Comparison of ENCODE assay signal across 22 cellular contexts in the genomic region with DNA sequence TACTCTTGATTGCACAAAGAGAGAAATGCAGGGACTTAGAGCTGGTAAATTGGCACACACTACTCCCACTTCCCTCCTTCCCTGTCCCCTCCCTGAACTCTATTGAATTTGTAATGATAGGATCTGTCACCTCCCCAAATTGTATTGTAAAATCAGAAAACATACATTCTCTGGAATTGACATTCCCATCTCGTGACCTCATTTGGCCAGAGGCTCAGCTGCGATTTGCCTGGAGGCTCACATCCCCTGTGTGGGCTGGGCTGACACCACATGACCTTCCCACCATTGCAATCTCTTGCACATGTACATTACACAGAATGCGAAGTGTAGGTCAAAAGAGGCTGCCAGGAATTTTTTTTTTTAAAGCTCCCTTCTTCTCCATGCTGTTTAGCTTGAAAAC.
DNase-seq lines count a peak whose midpoint lies in the region; ATAC-seq and TF ChIP-seq lines count a peak whose summit lies in the region.
"Had no signal": no experiment of that assay in that cellular context is flagged by ENCODE, and none has a peak within 500 bp of the region (broad histone marks: within the 10 kb centered on the region; RNA-seq: fewer than 3 reads in every experiment).

No MANE protein-coding gene starts in this region.

- no peak overlapping the region for H4K5ac ChIP-seq in mesendoderm (ENCODE audit: low read length)

- no peak for ATAC-seq in GM18517 (IDR thresholded peaks at IDR 0.05; ENCODE audit: unreplicated experiment)
- ATAC-seq: left colon; stimulated activated memory B cell treated with anti-CD40 and anti-IgM and Interleukin-4, amounts not matched to agents 10 μg/mL and 1 μg/mL and 100 μg/mL, for 72 hours had no signal

- no peaks in the 10 kb centered on the region for H3K9me3 ChIP-seq in GM23248 (ENCODE audit: low read depth)
- H3K9me3 ChIP-seq: adrenal gland, thoracic aorta had no signal

- H4K20me1 ChIP-seq in GM23248 (ENCODE audit: insufficient read depth): no peaks in the 10 kb centered on the region

- H3K4me3 ChIP-seq in GM23248 (no peak overlapping the region), cardiac fibroblast (replicated peaks in 1 of 2; ENCODE audit: low read depth in 2 of 2, low read length in 2 of 2) (no peak overlapping the region), mesendoderm (ENCODE audit: low read length) (no peak overlapping the region)
- H3K4me3 ChIP-seq: adrenal gland, cardiac muscle cell, dorsolateral prefrontal cortex, thoracic aorta had no signal

- H3K4me2 ChIP-seq in GM23248 (ENCODE audit: unreplicated experiment) (no peak overlapping the region), mesendoderm (ENCODE audit: low read length) (no peak overlapping the region)

- H2AFZ ChIP-seq in GM23248: no peak overlapping the region
- H2AFZ ChIP-seq: parathyroid adenoma had no signal

- no peak overlapping the region for H3K56ac ChIP-seq in mesendoderm (ENCODE audit: low read length)

- no peaks in the 10 kb centered on the region for H3F3A ChIP-seq in GM23248 (ENCODE audit: insufficient read depth)

- no peak overlapping the region for H4K8ac ChIP-seq in mesendoderm (ENCODE audit: low read depth, low read length)

- no peak overlapping the region for H3K27ac ChIP-seq in GM23248
- H3K27ac ChIP-seq in mesendoderm (ENCODE audit: low read depth, low read length): no peak overlapping the region
- H3K27ac ChIP-seq: adrenal gland, cardiac muscle cell, dorsolateral prefrontal cortex, parathyroid adenoma, thoracic aorta had no signal

- H3K79me1 ChIP-seq in mesendoderm (ENCODE audit: low read length): no peaks in the 10 kb centered on the region

- no peak overlapping the region for H2BK120ac ChIP-seq in mesendoderm (ENCODE audit: low read depth, low read length)

- H3K9ac ChIP-seq in GM23248 (no peak overlapping the region), mesendoderm (ENCODE audit: low read length) (no peak overlapping the region)
- H3K9ac ChIP-seq: parathyroid adenoma had no signal

- no peak overlapping the region for H3K23ac ChIP-seq in mesendoderm (ENCODE audit: low read length)

- H3K36me3 ChIP-seq in GM23248 (ENCODE audit: low read depth) (no peaks in the 10 kb centered on the region), mesendoderm (ENCODE audit: control insufficient read depth, insufficient read depth, low read length) (no peaks in the 10 kb centered on the region)
- H3K36me3 ChIP-seq: adrenal gland, cardiac muscle cell, thoracic aorta had no signal

- in situ Hi-C loops in GM23248 (cut with MboI): no loop called here

- H3K18ac ChIP-seq in mesendoderm (ENCODE audit: low read length): no peak overlapping the region

- no peaks in the 10 kb centered on the region for H3K9me2 ChIP-seq in GM23248 (ENCODE audit: insufficient read depth)

- no peak overlapping the region for H2AK5ac ChIP-seq in mesendoderm (ENCODE audit: low read length)

- WGBS in GM23248 (ENCODE audit: low coverage in 1 of 2, low lambda C conversion rate in 2 of 2, missing lambda C conversion rate in 2 of 2), 2 experiments: 60 to 71% methylated on average over 3 of the region's 3 CpGs
- WGBS in mesendoderm (ENCODE audit: extremely low coverage, insufficient coverage, low lambda C conversion rate): no CpG with 5 or more reads among the region's 3 CpGs

- peak; percentile 3 for DNase-seq in GM23248
- DNase-seq in NCI-H2227 treated with DMSO at 0.1 percent for 48 hours (lab: John Stamatoyannopoulos, UW): peak; percentile 75
- peak; percentile 7 to 46 for DNase-seq in cardiac fibroblast (ENCODE audit: low read depth in 2 of 2)
- peak; percentile 23 for DNase-seq in mesendoderm
- no peak for DNase-seq in GF-D8 (lab: John Stamatoyannopoulos, UW)
- DNase-seq in activated CD8-positive, alpha-beta memory T cell treated with anti-CD3 and anti-CD28 coated beads for 24 hours: no peak
- DNase-seq: activated CD4-positive, alpha-beta T cell treated with anti-CD3 and anti-CD28 coated beads, Interleukin-2, amount 50 U/mL, for 1 hour; activated gamma-delta T cell; adrenal gland; CD4-positive, alpha-beta T cell; dorsolateral prefrontal cortex; H9; left colon; NCI-H1105; NCI-H2107; NCI-H526; nephron progenitor cell had no signal

- H3K27me3 ChIP-seq in GM23248 (replicated peaks; ENCODE audit: insufficient read depth) (no peaks in the 10 kb centered on the region), mesendoderm (ENCODE audit: insufficient read depth, low read length, poor library complexity) (no peaks in the 10 kb centered on the region)
- H3K27me3 ChIP-seq: cardiac muscle cell had no signal

- H3K79me2 ChIP-seq in GM23248 (ENCODE audit: insufficient read depth) (no peaks in the 10 kb centered on the region), mesendoderm (ENCODE audit: control insufficient read depth, insufficient read depth, low read length) (no peaks in the 10 kb centered on the region)
- H3K79me2 ChIP-seq: parathyroid adenoma had no signal

- H2BK15ac ChIP-seq in mesendoderm (replicated peaks; ENCODE audit: low read depth): no peak overlapping the region

- no peak overlapping the region for H2BK5ac ChIP-seq in mesendoderm (ENCODE audit: low read length)

- H3K4ac ChIP-seq in mesendoderm (ENCODE audit: low read depth, low read length): no peak overlapping the region

- TF ChIP-seq CTCF in cardiac fibroblast (IDR thresholded peaks at IDR 0.05; ENCODE audit: low read depth, low read length): no peak

- H3K4me1 ChIP-seq in GM23248 (ENCODE audit: insufficient read depth) (no peaks in the 10 kb centered on the region), mesendoderm (ENCODE audit: control insufficient read depth, low read depth, low read length) (no peaks in the 10 kb centered on the region)
- H3K4me1 ChIP-seq: adrenal gland, parathyroid adenoma had no signal

Comparison
In these comparisons a context has a peak if more than half of its experiments do, and no peak if none do; other contexts are left out.
1. DNase-seq: peak in GM23248 (single experiment), NCI-H2227 treated with DMSO at 0.1 percent for 48 hours (single experiment), cardiac fibroblast (2 of 2) and mesendoderm (single experiment); none in GF-D8 (single experiment) and activated CD8-positive, alpha-beta memory T cell treated with anti-CD3 and anti-CD28 coated beads for 24 hours (single experiment).